2 cellular contexts compared by ENCODE assay signal in the genomic region with DNA sequence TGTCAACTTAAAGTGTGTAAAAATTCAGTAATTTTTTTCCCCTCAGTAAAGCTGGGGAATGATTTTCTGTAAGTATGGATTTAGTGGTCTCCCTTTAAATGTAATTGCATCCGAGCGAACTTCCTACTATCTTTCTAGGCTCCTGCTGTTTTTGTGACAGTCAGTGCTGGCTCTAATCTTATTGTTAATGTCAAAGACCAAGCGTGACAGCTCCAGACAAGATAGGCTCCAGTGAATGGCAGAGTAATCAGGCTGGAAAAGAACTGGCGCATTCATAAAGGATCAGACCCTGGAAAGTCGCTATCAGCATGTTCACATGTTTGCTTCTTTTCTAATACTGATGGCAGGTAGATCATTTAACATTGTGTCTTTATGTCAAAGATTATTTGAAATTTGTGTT.
TF ChIP-seq lines count a peak whose summit lies in the region.

No MANE protein-coding gene starts in this region.

TF ChIP-seq in SK-N-SH, 30 proteins besides CTCF, POLR2A, EP300 and RAD21 (continued from another document and continues in another):
- TF ChIP-seq, protein P1, sequence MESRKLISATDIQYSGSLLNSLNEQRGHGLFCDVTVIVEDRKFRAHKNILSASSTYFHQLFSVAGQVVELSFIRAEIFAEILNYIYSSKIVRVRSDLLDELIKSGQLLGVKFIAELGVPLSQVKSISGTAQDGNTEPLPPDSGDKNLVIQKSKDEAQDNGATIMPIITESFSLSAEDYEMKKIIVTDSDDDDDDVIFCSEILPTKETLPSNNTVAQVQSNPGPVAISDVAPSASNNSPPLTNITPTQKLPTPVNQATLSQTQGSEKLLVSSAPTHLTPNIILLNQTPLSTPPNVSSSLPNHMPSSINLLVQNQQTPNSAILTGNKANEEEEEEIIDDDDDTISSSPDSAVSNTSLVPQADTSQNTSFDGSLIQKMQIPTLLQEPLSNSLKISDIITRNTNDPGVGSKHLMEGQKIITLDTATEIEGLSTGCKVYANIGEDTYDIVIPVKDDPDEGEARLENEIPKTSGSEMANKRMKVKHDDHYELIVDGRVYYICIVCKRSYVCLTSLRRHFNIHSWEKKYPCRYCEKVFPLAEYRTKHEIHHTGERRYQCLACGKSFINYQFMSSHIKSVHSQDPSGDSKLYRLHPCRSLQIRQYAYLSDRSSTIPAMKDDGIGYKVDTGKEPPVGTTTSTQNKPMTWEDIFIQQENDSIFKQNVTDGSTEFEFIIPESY (IDR thresholded peaks at IDR 0.05; ENCODE audit: borderline replicate concordance, low read depth) = no peak
- TF ChIP-seq, protein P2, sequence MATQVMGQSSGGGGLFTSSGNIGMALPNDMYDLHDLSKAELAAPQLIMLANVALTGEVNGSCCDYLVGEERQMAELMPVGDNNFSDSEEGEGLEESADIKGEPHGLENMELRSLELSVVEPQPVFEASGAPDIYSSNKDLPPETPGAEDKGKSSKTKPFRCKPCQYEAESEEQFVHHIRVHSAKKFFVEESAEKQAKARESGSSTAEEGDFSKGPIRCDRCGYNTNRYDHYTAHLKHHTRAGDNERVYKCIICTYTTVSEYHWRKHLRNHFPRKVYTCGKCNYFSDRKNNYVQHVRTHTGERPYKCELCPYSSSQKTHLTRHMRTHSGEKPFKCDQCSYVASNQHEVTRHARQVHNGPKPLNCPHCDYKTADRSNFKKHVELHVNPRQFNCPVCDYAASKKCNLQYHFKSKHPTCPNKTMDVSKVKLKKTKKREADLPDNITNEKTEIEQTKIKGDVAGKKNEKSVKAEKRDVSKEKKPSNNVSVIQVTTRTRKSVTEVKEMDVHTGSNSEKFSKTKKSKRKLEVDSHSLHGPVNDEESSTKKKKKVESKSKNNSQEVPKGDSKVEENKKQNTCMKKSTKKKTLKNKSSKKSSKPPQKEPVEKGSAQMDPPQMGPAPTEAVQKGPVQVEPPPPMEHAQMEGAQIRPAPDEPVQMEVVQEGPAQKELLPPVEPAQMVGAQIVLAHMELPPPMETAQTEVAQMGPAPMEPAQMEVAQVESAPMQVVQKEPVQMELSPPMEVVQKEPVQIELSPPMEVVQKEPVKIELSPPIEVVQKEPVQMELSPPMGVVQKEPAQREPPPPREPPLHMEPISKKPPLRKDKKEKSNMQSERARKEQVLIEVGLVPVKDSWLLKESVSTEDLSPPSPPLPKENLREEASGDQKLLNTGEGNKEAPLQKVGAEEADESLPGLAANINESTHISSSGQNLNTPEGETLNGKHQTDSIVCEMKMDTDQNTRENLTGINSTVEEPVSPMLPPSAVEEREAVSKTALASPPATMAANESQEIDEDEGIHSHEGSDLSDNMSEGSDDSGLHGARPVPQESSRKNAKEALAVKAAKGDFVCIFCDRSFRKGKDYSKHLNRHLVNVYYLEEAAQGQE (IDR thresholded peaks at IDR 0.05; ENCODE audit: low read depth, low read length) = no peak
- no peak for TF ChIP-seq FOSL2 (IDR thresholded peaks at IDR 0.05; ENCODE audit: borderline replicate concordance, low read depth)
- peak; percentile 68 for TF ChIP-seq CHD2 (IDR thresholded peaks at IDR 0.05; ENCODE audit: low read length, partially characterized antibody)
- TF ChIP-seq TCF12 (IDR thresholded peaks at IDR 0.05) = peak; percentile 30; the same call in 1 of the 2 replicates
- TF ChIP-seq RCOR1 (IDR thresholded peaks at IDR 0.05; ENCODE audit: low read length) = peak; percentile 63
- no peak for TF ChIP-seq PBX3 (IDR thresholded peaks at IDR 0.05)
- no peak for TF ChIP-seq YY1 (IDR thresholded peaks at IDR 0.05; ENCODE audit: low read depth)
- no peak for TF ChIP-seq FOXM1 (IDR thresholded peaks at IDR 0.05; ENCODE audit: low read depth)
- no peak for TF ChIP-seq MAX (IDR thresholded peaks at IDR 0.05; ENCODE audit: low read depth)
- TF ChIP-seq TAF1 (IDR thresholded peaks at IDR 0.05; ENCODE audit: borderline replicate concordance, low read depth, low read length) = no peak
- no peak for TF ChIP-seq MEF2A (IDR thresholded peaks at IDR 0.05; ENCODE audit: borderline replicate concordance, low read depth)
- no peak for TF ChIP-seq JUND (IDR thresholded peaks at IDR 0.05)
- no peak for TF ChIP-seq USF2 (IDR thresholded peaks at IDR 0.05; ENCODE audit: borderline replicate concordance, low read depth, low read length)
- no peak for TF ChIP-seq RFX5 (IDR thresholded peaks at IDR 0.05; ENCODE audit: low read length)
- no peak for TF ChIP-seq NRF1 (IDR thresholded peaks at IDR 0.05; ENCODE audit: low read depth, low read length)
- no peak for TF ChIP-seq NFIC (IDR thresholded peaks at IDR 0.05; ENCODE audit: borderline replicate concordance)
- TF ChIP-seq, protein P3, sequence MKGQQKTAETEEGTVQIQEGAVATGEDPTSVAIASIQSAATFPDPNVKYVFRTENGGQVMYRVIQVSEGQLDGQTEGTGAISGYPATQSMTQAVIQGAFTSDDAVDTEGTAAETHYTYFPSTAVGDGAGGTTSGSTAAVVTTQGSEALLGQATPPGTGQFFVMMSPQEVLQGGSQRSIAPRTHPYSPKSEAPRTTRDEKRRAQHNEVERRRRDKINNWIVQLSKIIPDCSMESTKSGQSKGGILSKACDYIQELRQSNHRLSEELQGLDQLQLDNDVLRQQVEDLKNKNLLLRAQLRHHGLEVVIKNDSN (IDR thresholded peaks at IDR 0.05; ENCODE audit: borderline replicate concordance, low read depth) = no peak
- no peak for TF ChIP-seq FOXJ3 (CRISPR knock-in tag; IDR thresholded peaks at IDR 0.05)

TF ChIP-seq in neural cell, 6 proteins besides CTCF, POLR2A, EP300 and RAD21:
- TF ChIP-seq, protein P2 (IDR thresholded peaks at IDR 0.05; ENCODE audit: borderline replicate concordance) = peak; percentile 99
- TF ChIP-seq EZH2 (IDR thresholded peaks at IDR 0.05; ENCODE audit: borderline replicate concordance, insufficient read depth, low read length, poor library complexity, severe bottlenecking) (no peak), TAF1 (IDR thresholded peaks at IDR 0.05; ENCODE audit: low read depth) (no peak), POLR2AphosphoS5 (IDR thresholded peaks at IDR 0.05) (peak; percentile 99), SMC3 (conservative IDR thresholded peaks at IDR 0.05; ENCODE audit: poor library complexity) (peak; percentile 42), MXI1 (conservative IDR thresholded peaks at IDR 0.05; ENCODE audit: poor library complexity, severe bottlenecking) (no peak)
